Comparison of ENCODE assay signal across 10 cellular contexts in genomic region chr4:102586644-102587021, GRCh38.
DNase-seq lines count a peak whose midpoint lies in the region; ATAC-seq, FAIRE-seq and TF ChIP-seq lines count a peak whose summit lies in the region.
"Had no signal": no experiment of that assay in that cellular context is flagged by ENCODE, and none has a peak within 500 bp of the region (broad histone marks: within the 10 kb centered on the region; RNA-seq: fewer than 3 reads in every experiment).

No MANE protein-coding gene starts in this region.

- ATAC-seq in CD4-positive, CD25-positive, alpha-beta regulatory T cell (ENCODE audit: low read depth in 2 of 2) = peak; percentile 78 to 87
- ATAC-seq in GM19452 (IDR thresholded peaks at IDR 0.05; ENCODE audit: unreplicated experiment) (peak; percentile 40), HG03469 (IDR thresholded peaks at IDR 0.05; ENCODE audit: unreplicated experiment) (peak; percentile 30), HG02973 (IDR thresholded peaks at IDR 0.05; ENCODE audit: unreplicated experiment) (no peak), heart left ventricle (no peak)

- H3K27me3 ChIP-seq in CD4-positive, CD25-positive, alpha-beta regulatory T cell (ENCODE audit: control insufficient read depth, insufficient read depth, low read length) = no peaks in the 10 kb centered on the region
- no peaks in the 10 kb centered on the region for H3K27me3 ChIP-seq in heart left ventricle

- H3K27ac Mint-ChIP-seq in CD4-positive, CD25-positive, alpha-beta regulatory T cell = peak overlapping the region; percentile 79 to 91 (median 86)
- peak overlapping the region; percentile 68 for H3K27ac Mint-ChIP-seq in activated naive CD4-positive, alpha-beta T cell treated with anti-CD3 and anti-CD28 coated beads, Interleukin-2, amount 50 U/mL, for 24 hours

- H3K36me3 Mint-ChIP-seq in CD4-positive, CD25-positive, alpha-beta regulatory T cell = peaks cover 42% of the 10 kb centered on the region
- H3K36me3 Mint-ChIP-seq in activated naive CD4-positive, alpha-beta T cell treated with anti-CD3 and anti-CD28 coated beads, Interleukin-2, amount 50 U/mL, for 24 hours = peaks cover 65% of the 10 kb centered on the region

- peaks cover 33% of the 10 kb centered on the region for H3K4me1 ChIP-seq in CD4-positive, CD25-positive, alpha-beta regulatory T cell (ENCODE audit: control insufficient read depth, insufficient read depth, low read length, poor library complexity, severe bottlenecking)
- H3K4me1 ChIP-seq in heart left ventricle = no peaks in the 10 kb centered on the region

- no peaks in the 10 kb centered on the region for H3K9me3 Mint-ChIP-seq in CD4-positive, CD25-positive, alpha-beta regulatory T cell
- H3K9me3 Mint-ChIP-seq in activated naive CD4-positive, alpha-beta T cell treated with anti-CD3 and anti-CD28 coated beads, Interleukin-2, amount 50 U/mL, for 24 hours = no peaks in the 10 kb centered on the region

- WGBS in heart left ventricle, 4 donors = 82 to 92% (median 86%) methylated on average over 4 of the region's 4 CpGs

- DNase-seq in CD4-positive, CD25-positive, alpha-beta regulatory T cell = peak in 2 of 3 donors; percentile 8 to 95
- DNase-seq in RCC 7860 (ENCODE audit: low spot score) (no peak), NCI-H146 (lab: John Stamatoyannopoulos, UW) (no peak), heart left ventricle (no peak)
- DNase-seq: NCI-H1092 treated with DMSO at 0.1 percent for 48 hours, RPMI8226 had no signal

- H3K36me3 ChIP-seq in CD4-positive, CD25-positive, alpha-beta regulatory T cell (ENCODE audit: control insufficient read depth, insufficient read depth, low read length) = peaks cover 39% of the 10 kb centered on the region
- H3K36me3 ChIP-seq in heart left ventricle = peaks cover 0 to 96% (median 81%) of the 10 kb centered on the region in 9 donors

- peak overlapping the region; percentile 61 for H3K27ac ChIP-seq in CD4-positive, CD25-positive, alpha-beta regulatory T cell (ENCODE audit: insufficient read depth, low read length, poor library complexity, severe bottlenecking)
- H3K27ac ChIP-seq in heart left ventricle = no peak overlapping the region

- no peak for TF ChIP-seq POLR2A in heart left ventricle (IDR thresholded peaks at IDR 0.05)

- intact Hi-C loops in heart left ventricle (cut with DNase I) = no loop called here

- no peaks in the 10 kb centered on the region for H3K27me3 Mint-ChIP-seq in CD4-positive, CD25-positive, alpha-beta regulatory T cell
- no peaks in the 10 kb centered on the region for H3K27me3 Mint-ChIP-seq in activated naive CD4-positive, alpha-beta T cell treated with anti-CD3 and anti-CD28 coated beads, Interleukin-2, amount 50 U/mL, for 24 hours

- no peaks in the 10 kb centered on the region for H3K9me3 ChIP-seq in CD4-positive, CD25-positive, alpha-beta regulatory T cell (ENCODE audit: control insufficient read depth in 2 of 2, low read length in 2 of 2)
- peaks cover 0 to 13% (median 1%) of the 10 kb centered on the region in 12 donors for H3K9me3 ChIP-seq in heart left ventricle

- H3K4me1 Mint-ChIP-seq in CD4-positive, CD25-positive, alpha-beta regulatory T cell = peaks cover 38 to 58% (median 44%) of the 10 kb centered on the region in 4 donors
- H3K4me1 Mint-ChIP-seq in activated naive CD4-positive, alpha-beta T cell treated with anti-CD3 and anti-CD28 coated beads, Interleukin-2, amount 50 U/mL, for 24 hours = peaks cover 86% of the 10 kb centered on the region

- TF ChIP-seq CTCF in heart left ventricle (IDR thresholded peaks at IDR 0.05) = no peak

- peak overlapping the region; percentile 61 for H3K4me3 ChIP-seq in CD4-positive, CD25-positive, alpha-beta regulatory T cell (ENCODE audit: low read depth, low read length)
- no peak overlapping the region for H3K4me3 ChIP-seq in heart left ventricle

- no peak for FAIRE-seq in RCC 7860 (lab: Jason Lieb, UNC)

- H3K4me3 Mint-ChIP-seq in CD4-positive, CD25-positive, alpha-beta regulatory T cell = peak overlapping the region; percentile 1 to 42 (median 28)
- peak overlapping the region; percentile 31 for H3K4me3 Mint-ChIP-seq in activated naive CD4-positive, alpha-beta T cell treated with anti-CD3 and anti-CD28 coated beads, Interleukin-2, amount 50 U/mL, for 24 hours

Comparison
In these comparisons a context has a peak if more than half of its experiments do, and no peak if none do; other contexts are left out.
1. ATAC-seq: peak in CD4-positive, CD25-positive, alpha-beta regulatory T cell (2 of 2), GM19452 (single experiment) and HG03469 (single experiment); none in HG02973 (single experiment) and heart left ventricle (0 of 4).
2. DNase-seq: peak in CD4-positive, CD25-positive, alpha-beta regulatory T cell (2 of 3); none in RCC 7860 (single experiment), NCI-H146 (single experiment) and heart left ventricle (0 of 5).